In genomic region chr3:195850857-195851531, GRCh38 we compare ENCODE assay signal across 1 cellular context.
TF ChIP-seq lines count a peak whose summit lies in the region.

No MANE protein-coding gene starts in this region.

TF ChIP-seq in K562, 482 proteins besides CTCF, POLR2A, EP300 and RAD21 (continued from another document):
- TF ChIP-seq VEZF1 (CRISPR knock-in tag; IDR thresholded peaks at IDR 0.05) (peak; percentile 56; the same call in 1 of the 2 replicates), SMAD4 (CRISPR knock-in tag; conservative IDR thresholded peaks at IDR 0.05) (no peak; the same call in 1 of the 2 replicates), GATAD2B (IDR thresholded peaks at IDR 0.05; ENCODE audit: borderline replicate concordance) (peak; percentile 76; the same call in 1 of the 2 replicates), TCF3 (CRISPR knock-in tag; IDR thresholded peaks at IDR 0.05) (peak; percentile 33), ZNF263 (CRISPR knock-in tag; IDR thresholded peaks at IDR 0.05; ENCODE audit: borderline replicate concordance) (peak; percentile 85), ATF1 (CRISPR knock-in tag; IDR thresholded peaks at IDR 0.05) (no peak), ATF1 (tag; IDR thresholded peaks at IDR 0.05) (peak; percentile 75), ZBTB9 (CRISPR knock-in tag; IDR thresholded peaks at IDR 0.05) (no peak), MAZ (CRISPR knock-in tag; conservative IDR thresholded peaks at IDR 0.05 in 1 of 2, IDR thresholded peaks at IDR 0.05 in 1 of 2) (peak; percentile 71 to 90), TCF15 (CRISPR knock-in tag; IDR thresholded peaks at IDR 0.05) (no peak), ZHX1 (conservative IDR thresholded peaks at IDR 0.05; ENCODE audit: low read length) (peak; percentile 64; the same call in 1 of the 2 replicates), NFIX (CRISPR knock-in tag; IDR thresholded peaks at IDR 0.05; ENCODE audit: low read depth) (peak; percentile 55), THAP12 (CRISPR knock-in tag; IDR thresholded peaks at IDR 0.05) (0 out of 2 replicates have a peak, but pooled peaks have one; percentile 29), TFAP4 (CRISPR knock-in tag; IDR thresholded peaks at IDR 0.05; ENCODE audit: borderline replicate concordance) (peak; percentile 76; the same call in 1 of the 2 replicates), SNAPC5 (CRISPR knock-in tag; IDR thresholded peaks at IDR 0.05) (no peak), STAT6 (CRISPR knock-in tag; IDR thresholded peaks at IDR 0.05) (0 out of 2 replicates have a peak, but pooled peaks have one; percentile 65), ZNF324 (CRISPR knock-in tag; IDR thresholded peaks at IDR 0.05) (no peak), GABPB1 (CRISPR knock-in tag; IDR thresholded peaks at IDR 0.05) (peak; percentile 70; the same call in 1 of the 2 replicates)
